8 cellular contexts compared by ENCODE assay signal in the genomic region with DNA sequence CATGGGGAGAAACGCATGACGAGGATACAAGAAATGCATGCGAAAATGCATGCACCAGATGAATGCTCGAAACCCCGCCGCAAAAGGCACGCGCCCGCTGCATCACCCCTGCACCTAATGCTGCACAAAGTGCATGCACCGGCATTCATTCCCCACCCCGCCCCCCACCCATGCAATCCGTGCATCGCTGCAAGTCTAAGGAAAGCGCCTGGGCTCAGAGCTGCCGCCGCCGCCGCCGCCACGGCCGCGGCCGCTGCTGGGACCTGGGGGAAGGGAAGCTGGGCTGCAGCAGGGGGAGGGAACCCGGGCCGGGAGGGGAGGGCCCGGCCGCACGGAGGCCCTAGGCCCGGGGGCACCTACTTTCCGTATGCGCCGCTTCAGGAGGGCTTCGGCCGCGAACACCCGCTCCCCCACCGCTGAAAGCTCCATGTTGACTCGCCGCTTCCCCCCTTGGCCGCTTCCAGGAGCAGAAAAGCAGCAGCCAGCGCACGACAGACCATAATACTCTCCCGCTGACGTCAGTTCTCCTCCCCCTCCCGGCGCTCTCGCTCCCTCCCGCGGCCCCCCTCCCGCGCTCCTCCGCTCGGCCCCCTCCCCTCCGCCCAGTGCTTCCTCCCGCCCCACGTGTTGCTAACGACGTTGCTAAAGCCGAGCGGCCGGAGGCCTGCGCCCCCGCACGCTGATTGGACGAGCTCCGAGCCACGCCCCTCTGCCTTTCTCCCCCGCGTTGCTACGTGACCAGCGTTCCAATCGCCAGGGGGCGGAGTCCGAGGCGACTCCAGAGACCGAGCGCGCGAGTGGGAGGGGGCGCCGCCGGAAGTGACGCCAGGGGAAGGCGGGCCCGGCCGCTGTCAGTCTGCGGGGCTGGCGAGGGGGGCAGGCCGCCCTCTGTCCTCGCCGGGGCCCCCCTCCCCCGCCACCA. TPM values are rescaled to one million over a fixed set of nuclear protein-coding genes. Genes with fewer than 3 reads are reported as not detected.
DNase-seq lines count a peak whose midpoint lies in the region; ATAC-seq and TF ChIP-seq lines count a peak whose summit lies in the region.

A gene (minus strand): TSS at position 508 of the 922 bp plus-strand sequence. CDS start 79 bp downstream, at position 429.

- peak within 1 kb of the TSS; percentile 83 for H3K4me3 ChIP-seq in fibroblast of the aortic adventitia (ENCODE audit: low read depth, low read length)

- DNase-seq in EH (ENCODE audit: low read depth) (peak; percentile 99), H4 (ENCODE audit: low spot score) (peak; percentile 99), LoVo (ENCODE audit: low spot score) (peak; percentile 100), RWPE1 (ENCODE audit: low spot score) (peak; percentile 99), fibroblast of the aortic adventitia (ENCODE audit: low read depth) (peak; percentile 99)
- peak; percentile 96 for DNase-seq in activated T-helper 9 cell treated with anti-CD3 and anti-CD28 coated beads, Interleukin-2, amount 50 U/mL, for 16 hours (ENCODE audit: low read depth)
- peak; percentile 100 for DNase-seq in natural killer cell treated with Interleukin-12 subunit alpha and Interleukin-12 subunit beta and Interleukin-15 and Interleukin-18, amount 100 ng/mL, for 72 hours (ENCODE audit: low spot score)
- peak; percentile 99 for DNase-seq in stimulated activated naive CD4-positive, alpha-beta T cell treated with Interleukin-2 at 50 U/mL for 16 hours (lab: John Stamatoyannopoulos, UW)

- peak within 1 kb of the TSS; percentile 76 for H3K27ac ChIP-seq in RWPE1

- peaks cover 25 to 32% of the 10 kb centered on the region in 2 donors for H3K4me1 Mint-ChIP-seq in natural killer cell treated with Interleukin-12 subunit alpha and Interleukin-12 subunit beta and Interleukin-15 and Interleukin-18, amount 100 ng/mL, for 72 hours (ENCODE audit: low read depth in 2 of 2)

- peaks cover 3% of the 10 kb centered on the region for H3K9me3 Mint-ChIP-seq in natural killer cell treated with Interleukin-12 subunit alpha and Interleukin-12 subunit beta and Interleukin-15 and Interleukin-18, amount 100 ng/mL, for 72 hours

- peak within 1 kb of the TSS; percentile 12 to 44 for H3K27ac Mint-ChIP-seq in natural killer cell treated with Interleukin-12 subunit alpha and Interleukin-12 subunit beta and Interleukin-15 and Interleukin-18, amount 100 ng/mL, for 72 hours

- POLR2A ChIA-PET in RWPE1 (lab: Yijun Ruan, JAX; ENCODE audit: low non-redundant PET): interaction anchor here (0.6 kb wide), 1 partner anchor 33 kb away, joined by 3 read pairs; no protein-coding TSS in a partner anchor

- TF ChIP-seq CTCF in RWPE1 (conservative IDR thresholded peaks at IDR 0.05; ENCODE audit: low read depth): no peak
- no peak for TF ChIP-seq CTCF in fibroblast of the aortic adventitia (IDR thresholded peaks at IDR 0.05; ENCODE audit: insufficient read depth, low read length)

- H3K27me3 Mint-ChIP-seq in natural killer cell treated with Interleukin-12 subunit alpha and Interleukin-12 subunit beta and Interleukin-15 and Interleukin-18, amount 100 ng/mL, for 72 hours: peaks cover 16 to 33% of the 10 kb centered on the region in 2 donors

- ATAC-seq in natural killer cell treated with Interleukin-12 subunit alpha and Interleukin-12 subunit beta and Interleukin-15 and Interleukin-18, amount 100 ng/mL, for 72 hours: peak; percentile 93 to 96

- peaks cover 12% of the 10 kb centered on the region for H3K36me3 Mint-ChIP-seq in natural killer cell treated with Interleukin-12 subunit alpha and Interleukin-12 subunit beta and Interleukin-15 and Interleukin-18, amount 100 ng/mL, for 72 hours

- peak within 1 kb of the TSS; percentile 80 for H3K4me3 Mint-ChIP-seq in natural killer cell treated with Interleukin-12 subunit alpha and Interleukin-12 subunit beta and Interleukin-15 and Interleukin-18, amount 100 ng/mL, for 72 hours

- CTCF ChIA-PET in RWPE1 (lab: Yijun Ruan, JAX): interaction anchor here (0.9 to 1.1 kb wide), 3 partner anchors 11 to 55 kb away, joined by 3 to 6 read pairs (median 4); a partner anchor contains a TSS

RNA-seq across cellular contexts. Expression of the gene that starts here (rescaled TPM):
- 7.0 and 14.6 TPM in 2 replicates for total RNA-seq in H4 (2014; rRNA removed; shearing (Covaris generic))
- total RNA-seq in fibroblast of the aortic adventitia (ENCODE audit: low replicate concordance): 1.5 and 1.7 TPM in 2 replicates
- total RNA-seq in natural killer cell treated with Interleukin-12 subunit alpha and Interleukin-12 subunit beta and Interleukin-15 and Interleukin-18, amount 100 ng/mL, for 72 hours: 10 to 100 TPM in 1 of 2 donors, 1 to 10 TPM in 1; 9.8 to 46.4 TPM

Comparison
In these comparisons a context has a peak if more than half of its experiments do, and no peak if none do; other contexts are left out.
1. Peak in every context shown above with its lines: DNase-seq, ATAC-seq, H3K4me3 ChIP-seq and H3K27ac ChIP-seq.